ENCODE assay signal across 2 cellular contexts in genomic region chr1:26553942-26554682, GRCh38.
TF ChIP-seq lines count a peak whose summit lies in the region.

No MANE protein-coding gene starts in this region.

TF ChIP-seq in HEK293, 187 proteins besides CTCF, POLR2A, EP300 and RAD21 (continued from another document and continues in another):
- TF ChIP-seq PRDM6 (tag by site-specific recombination; IDR thresholded peaks at IDR 0.05) (no peak), ZBTB11 (tag by site-specific recombination; conservative IDR thresholded peaks at IDR 0.05; ENCODE audit: low read depth) (no peak), ZNF449 (tag by site-specific recombination; IDR thresholded peaks at IDR 0.05) (no peak), EGR2 (tag by site-specific recombination; IDR thresholded peaks at IDR 0.05; ENCODE audit: low read depth) (peak; percentile 71), TSHZ1 (tag by site-specific recombination; IDR thresholded peaks at IDR 0.05; ENCODE audit: borderline replicate concordance) (no peak), ZBTB8A (tag by site-specific recombination; IDR thresholded peaks at IDR 0.05) (no peak), HOXC10 (CRISPR knock-in tag; IDR thresholded peaks at IDR 0.05) (no peak), ZBTB10 (tag by site-specific recombination; IDR thresholded peaks at IDR 0.05) (no peak), ZNF76 (tag by site-specific recombination; IDR thresholded peaks at IDR 0.05; ENCODE audit: borderline replicate concordance, low read depth) (no peak), ZFHX2 (tag by site-specific recombination; conservative IDR thresholded peaks at IDR 0.05) (peak; percentile 59), KLF1 (tag by site-specific recombination; IDR thresholded peaks at IDR 0.05) (peak; percentile 87)

TF ChIP-seq in HepG2, 621 proteins besides CTCF, POLR2A, EP300 and RAD21 (continued from another document):
- TF ChIP-seq FIP1L1 (IDR thresholded peaks at IDR 0.05; ENCODE audit: borderline replicate concordance, insufficient read depth, low read depth, low read length) (no peak), ZNF33B (CRISPR knock-in tag; IDR thresholded peaks at IDR 0.05) (no peak), SP2 (CRISPR knock-in tag; IDR thresholded peaks at IDR 0.05) (no peak), GPN1 (CRISPR knock-in tag; IDR thresholded peaks at IDR 0.05; ENCODE audit: borderline replicate concordance) (no peak), ZNF770 (CRISPR knock-in tag; IDR thresholded peaks at IDR 0.05) (no peak), TOPORS (CRISPR knock-in tag; IDR thresholded peaks at IDR 0.05) (no peak), ZNF687 (CRISPR knock-in tag; IDR thresholded peaks at IDR 0.05) (no peak; the same call in 1 of the 2 replicates), NR2C2 (CRISPR knock-in tag; IDR thresholded peaks at IDR 0.05; ENCODE audit: borderline replicate concordance) (no peak), PAWR (CRISPR knock-in tag; IDR thresholded peaks at IDR 0.05; ENCODE audit: borderline replicate concordance) (no peak), ZNF263 (CRISPR knock-in tag; IDR thresholded peaks at IDR 0.05) (no peak), PTBP1 (IDR thresholded peaks at IDR 0.05; ENCODE audit: low read depth, low read length, poor library complexity, severe bottlenecking) (no peak), MXI1 (IDR thresholded peaks at IDR 0.05; ENCODE audit: borderline replicate concordance, low read depth, low read length) (no peak), ZBTB49 (CRISPR knock-in tag; IDR thresholded peaks at IDR 0.05; ENCODE audit: borderline replicate concordance) (no peak), AHR (CRISPR knock-in tag; IDR thresholded peaks at IDR 0.05) (no peak)
